9 cellular contexts compared by ENCODE assay signal in the genomic region with DNA sequence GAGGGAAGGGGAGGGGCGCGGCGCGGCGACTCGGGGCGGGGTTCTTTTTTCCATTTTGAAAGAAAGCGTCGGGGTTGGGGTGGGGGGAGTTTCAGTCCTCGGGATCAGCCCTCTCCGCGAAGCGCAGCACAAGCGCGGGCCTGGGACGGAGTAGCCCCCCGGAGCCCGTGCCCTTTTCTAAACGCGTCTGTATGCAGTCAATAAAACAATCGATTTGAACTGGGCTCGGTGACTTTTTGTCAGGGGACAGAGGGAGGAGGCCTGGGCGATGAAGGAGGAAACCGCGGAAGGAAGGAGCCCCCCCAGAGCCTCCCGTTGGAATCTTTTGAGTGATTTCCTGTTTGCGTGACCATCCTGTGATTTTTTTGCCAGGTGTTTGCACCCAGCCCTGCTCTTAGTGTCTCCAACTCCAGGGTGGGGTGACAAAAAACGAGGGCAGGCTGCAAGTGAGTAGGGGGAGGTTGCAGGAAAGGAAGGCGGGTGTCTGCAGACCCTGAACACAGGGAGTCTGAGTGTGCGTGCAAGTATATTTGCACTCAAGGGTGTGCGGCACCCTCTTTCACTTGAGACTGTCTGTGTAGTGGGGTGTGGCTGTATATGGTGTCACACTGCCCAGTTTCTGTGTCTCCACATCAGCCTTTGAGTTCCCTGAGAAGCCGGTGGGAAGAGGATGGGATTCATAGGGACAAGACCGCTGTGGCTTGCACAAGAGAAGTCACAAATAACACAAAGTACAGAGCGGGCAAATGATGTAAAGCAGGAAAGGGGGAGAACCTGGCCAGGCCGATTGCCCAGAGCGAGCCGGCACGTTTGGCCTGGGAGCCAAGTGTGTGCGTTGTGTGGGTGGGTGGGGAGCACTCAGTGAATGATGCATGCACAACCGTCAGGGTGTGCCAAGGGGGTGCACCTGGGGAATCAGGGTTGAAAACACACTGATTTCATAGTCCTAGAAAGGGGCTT. TPM values are rescaled to one million over a fixed set of nuclear protein-coding genes. Genes with fewer than 3 reads are reported as not detected.
DNase-seq lines count a peak whose midpoint lies in the region; ATAC-seq and TF ChIP-seq lines count a peak whose summit lies in the region.
"Had no signal": no experiment of that assay in that cellular context is flagged by ENCODE, and none has a peak within 500 bp of the region (broad histone marks: within the 10 kb centered on the region; RNA-seq: fewer than 3 reads in every experiment).

No MANE protein-coding gene starts in this region.

- H3K36me3 Mint-ChIP-seq in stimulated activated naive CD8-positive, alpha-beta T cell treated with anti-CD3 and anti-CD28 coated beads, Interleukin-15, Interleukin-2, amounts not matched to agents 100 ng/mL and 50 ng/mL, for 24 hours (ENCODE audit: low read depth): no peaks in the 10 kb centered on the region
- H3K36me3 Mint-ChIP-seq in brain (peaks cover 31% of the 10 kb centered on the region), mesothelial cell of epicardium (peaks cover 2% of the 10 kb centered on the region)

- H3K4me1 Mint-ChIP-seq in stimulated activated naive CD8-positive, alpha-beta T cell treated with anti-CD3 and anti-CD28 coated beads, Interleukin-15, Interleukin-2, amounts not matched to agents 100 ng/mL and 50 ng/mL, for 24 hours (ENCODE audit: low read depth): peaks cover 28% of the 10 kb centered on the region
- H3K4me1 Mint-ChIP-seq in brain (peaks cover 89% of the 10 kb centered on the region), mesothelial cell of epicardium (peaks cover 30% of the 10 kb centered on the region)

- peaks cover 81% of the 10 kb centered on the region for H3K27me3 Mint-ChIP-seq in stimulated activated naive CD8-positive, alpha-beta T cell treated with anti-CD3 and anti-CD28 coated beads, Interleukin-15, Interleukin-2, amounts not matched to agents 100 ng/mL and 50 ng/mL, for 24 hours
- H3K27me3 Mint-ChIP-seq in brain (peaks cover 33% of the 10 kb centered on the region), mesothelial cell of epicardium (ENCODE audit: low read depth) (peaks cover 84% of the 10 kb centered on the region)

- peak overlapping the region; percentile 34 for H3K27ac Mint-ChIP-seq in stimulated activated naive CD8-positive, alpha-beta T cell treated with anti-CD3 and anti-CD28 coated beads, Interleukin-15, Interleukin-2, amounts not matched to agents 100 ng/mL and 50 ng/mL, for 24 hours
- H3K27ac Mint-ChIP-seq in brain: peak overlapping the region; percentile 75 to 95 (median 93)
- H3K27ac Mint-ChIP-seq in mesothelial cell of epicardium: peak overlapping the region; percentile 52

- no peaks in the 10 kb centered on the region for H3K9me3 Mint-ChIP-seq in stimulated activated naive CD8-positive, alpha-beta T cell treated with anti-CD3 and anti-CD28 coated beads, Interleukin-15, Interleukin-2, amounts not matched to agents 100 ng/mL and 50 ng/mL, for 24 hours
- H3K9me3 Mint-ChIP-seq in brain (peaks cover 5 to 32% (median 9%) of the 10 kb centered on the region in 5 experiments), mesothelial cell of epicardium (no peaks in the 10 kb centered on the region)

- no peak for ATAC-seq in stimulated activated naive CD8-positive, alpha-beta T cell treated with anti-CD3 and anti-CD28 coated beads, Interleukin-15, Interleukin-2, amounts not matched to agents 100 U/mL and 50 U/mL, for 24 hours
- ATAC-seq in GM18907 (IDR thresholded peaks at IDR 0.05; ENCODE audit: unreplicated experiment): no peak
- no peak for ATAC-seq in HG03378 (IDR thresholded peaks at IDR 0.05; ENCODE audit: unreplicated experiment)
- no peak for ATAC-seq in left lobe of liver

- DNase-seq in stimulated activated naive CD8-positive, alpha-beta T cell treated with anti-CD3 and anti-CD28 coated beads, Interleukin-15, Interleukin-2, amounts not matched to agents 100 U/mL and 50 U/mL, for 24 hours: no peak
- no peak for DNase-seq in mesothelial cell of epicardium (ENCODE audit: low spot score in 2 of 2, unreplicated experiment in 2 of 2)
- DNase-seq in epidermal melanocyte (ENCODE audit: insufficient read length, low spot score): no peak
- no peak for DNase-seq in left lobe of liver (ENCODE audit: low spot score)
- DNase-seq: Karpas-422 had no signal

- peak overlapping the region; percentile 67 for H3K4me3 Mint-ChIP-seq in stimulated activated naive CD8-positive, alpha-beta T cell treated with anti-CD3 and anti-CD28 coated beads, Interleukin-15, Interleukin-2, amounts not matched to agents 100 ng/mL and 50 ng/mL, for 24 hours
- H3K4me3 Mint-ChIP-seq in brain (peak overlapping the region; percentile 84 to 87 (median 85)), mesothelial cell of epicardium (peak overlapping the region; percentile 68)

- TF ChIP-seq CTCF in brain (conservative IDR thresholded peaks at IDR 0.05): no peak
- TF ChIP-seq CTCF in mesothelial cell of epicardium (IDR thresholded peaks at IDR 0.05; ENCODE audit: unreplicated experiment): no peak

RNA-seq across cellular contexts. Expression of gene ISLR2, which starts 6.5 kb away (rescaled TPM):
- 30.2 TPM for polyA plus RNA-seq in brain (ENCODE audit: insufficient read depth, low read depth, low replicate concordance)
- total RNA-seq in mesothelial cell of epicardium (1.3 to 1.9 TPM (median 1.4 TPM) in 3 replicates), left lobe of liver (0.30 TPM)

RNA-seq across cellular contexts. Expression of gene ISLR, which starts 36.6 kb away (rescaled TPM):
- 13.7 TPM for polyA plus RNA-seq in brain (ENCODE audit: insufficient read depth, low read depth, low replicate concordance)
- total RNA-seq in mesothelial cell of epicardium (59.8 to 66.8 TPM (median 64.9 TPM) in 3 replicates), left lobe of liver (2.3 TPM)

RNA-seq across cellular contexts. Expression of gene GOLGA6A, which starts 54.5 kb away (rescaled TPM):
- not detected for polyA plus RNA-seq in brain (ENCODE audit: insufficient read depth, low read depth, low replicate concordance)
- total RNA-seq in mesothelial cell of epicardium (0.20 to 0.94 TPM (median 0.29 TPM) in 3 replicates), left lobe of liver (1.6 TPM)

Comparison
In these comparisons a context has a peak if more than half of its experiments do, and no peak if none do; other contexts are left out.
1. H3K27ac Mint-ChIP-seq: peak in every context shown above with its lines; median percentile 93 in brain; 52 in mesothelial cell of epicardium; 34 in stimulated activated naive CD8-positive, alpha-beta T cell treated with anti-CD3 and anti-CD28 coated beads, Interleukin-15, Interleukin-2, amounts not matched to agents 100 ng/mL and 50 ng/mL, for 24 hours.
2. RNA of gene ISLR, which starts 36.6 kb away (total RNA-seq): 59.8 to 66.8 TPM in mesothelial cell of epicardium; 2.3 TPM in left lobe of liver (single experiment); every median in the first group is over 10 times any median in the second.
3. Peak in every context shown above with its lines, with median percentiles within 50 percentile points of each other: H3K4me3 Mint-ChIP-seq.